Comparison of ENCODE assay signal across 1 cellular context in the genomic region with DNA sequence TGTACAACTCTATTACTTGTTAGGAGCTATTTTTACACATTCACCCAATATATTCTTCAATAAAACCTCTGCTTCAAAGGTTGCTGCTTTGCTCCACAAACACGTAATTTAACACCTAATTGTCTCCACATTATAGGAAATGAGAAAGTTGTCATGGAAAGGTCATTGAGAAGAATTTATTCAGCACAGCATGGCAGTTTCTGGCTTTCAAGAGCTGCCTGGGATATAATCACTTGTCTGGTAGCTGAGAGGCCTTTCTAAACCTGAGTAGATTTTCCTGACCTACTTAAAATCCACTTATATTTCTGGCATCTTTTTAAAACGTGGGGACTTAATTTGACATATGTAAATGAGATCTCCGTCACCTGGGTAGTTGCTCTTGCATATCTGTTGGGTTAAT.
TF ChIP-seq lines count a peak whose summit lies in the region.

No MANE protein-coding gene starts in this region.

TF ChIP-seq in WTC11, 78 proteins besides CTCF, POLR2A, EP300 and RAD21 (continued from another document):
- TF ChIP-seq, protein P1, sequence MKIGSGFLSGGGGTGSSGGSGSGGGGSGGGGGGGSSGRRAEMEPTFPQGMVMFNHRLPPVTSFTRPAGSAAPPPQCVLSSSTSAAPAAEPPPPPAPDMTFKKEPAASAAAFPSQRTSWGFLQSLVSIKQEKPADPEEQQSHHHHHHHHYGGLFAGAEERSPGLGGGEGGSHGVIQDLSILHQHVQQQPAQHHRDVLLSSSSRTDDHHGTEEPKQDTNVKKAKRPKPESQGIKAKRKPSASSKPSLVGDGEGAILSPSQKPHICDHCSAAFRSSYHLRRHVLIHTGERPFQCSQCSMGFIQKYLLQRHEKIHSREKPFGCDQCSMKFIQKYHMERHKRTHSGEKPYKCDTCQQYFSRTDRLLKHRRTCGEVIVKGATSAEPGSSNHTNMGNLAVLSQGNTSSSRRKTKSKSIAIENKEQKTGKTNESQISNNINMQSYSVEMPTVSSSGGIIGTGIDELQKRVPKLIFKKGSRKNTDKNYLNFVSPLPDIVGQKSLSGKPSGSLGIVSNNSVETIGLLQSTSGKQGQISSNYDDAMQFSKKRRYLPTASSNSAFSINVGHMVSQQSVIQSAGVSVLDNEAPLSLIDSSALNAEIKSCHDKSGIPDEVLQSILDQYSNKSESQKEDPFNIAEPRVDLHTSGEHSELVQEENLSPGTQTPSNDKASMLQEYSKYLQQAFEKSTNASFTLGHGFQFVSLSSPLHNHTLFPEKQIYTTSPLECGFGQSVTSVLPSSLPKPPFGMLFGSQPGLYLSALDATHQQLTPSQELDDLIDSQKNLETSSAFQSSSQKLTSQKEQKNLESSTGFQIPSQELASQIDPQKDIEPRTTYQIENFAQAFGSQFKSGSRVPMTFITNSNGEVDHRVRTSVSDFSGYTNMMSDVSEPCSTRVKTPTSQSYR (CRISPR knock-in tag; IDR thresholded peaks at IDR 0.05), result no peak
- no peak for TF ChIP-seq EMX1 (CRISPR knock-in tag; IDR thresholded peaks at IDR 0.05)
- TF ChIP-seq RELA (CRISPR knock-in tag; IDR thresholded peaks at IDR 0.05; ENCODE audit: borderline replicate concordance), result no peak
- no peak for TF ChIP-seq ETV6 (CRISPR knock-in tag; IDR thresholded peaks at IDR 0.05)
- TF ChIP-seq, protein P2, sequence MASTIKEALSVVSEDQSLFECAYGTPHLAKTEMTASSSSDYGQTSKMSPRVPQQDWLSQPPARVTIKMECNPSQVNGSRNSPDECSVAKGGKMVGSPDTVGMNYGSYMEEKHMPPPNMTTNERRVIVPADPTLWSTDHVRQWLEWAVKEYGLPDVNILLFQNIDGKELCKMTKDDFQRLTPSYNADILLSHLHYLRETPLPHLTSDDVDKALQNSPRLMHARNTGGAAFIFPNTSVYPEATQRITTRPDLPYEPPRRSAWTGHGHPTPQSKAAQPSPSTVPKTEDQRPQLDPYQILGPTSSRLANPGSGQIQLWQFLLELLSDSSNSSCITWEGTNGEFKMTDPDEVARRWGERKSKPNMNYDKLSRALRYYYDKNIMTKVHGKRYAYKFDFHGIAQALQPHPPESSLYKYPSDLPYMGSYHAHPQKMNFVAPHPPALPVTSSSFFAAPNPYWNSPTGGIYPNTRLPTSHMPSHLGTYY (CRISPR knock-in tag; IDR thresholded peaks at IDR 0.05), result no peak
